Comparison of ENCODE assay signal across 1 cellular context in genomic region chr17:40962059-40962561, GRCh38.
TF ChIP-seq lines count a peak whose summit lies in the region.

No MANE protein-coding gene starts in this region.

TF ChIP-seq in IMR-90, 13 proteins besides CTCF, POLR2A, EP300 and RAD21:
- TF ChIP-seq SMC3 (IDR thresholded peaks at IDR 0.05; ENCODE audit: low read depth, low read length) (no peak), MAFK (IDR thresholded peaks at IDR 0.05; ENCODE audit: low read depth, low read length) (0 out of 2 replicates have a peak, but pooled peaks have one; percentile 17)
TF ChIP-seq in IMR-90: peak in this region for 1.
